Comparison of ENCODE assay signal across 8 cellular contexts in the genomic region with DNA sequence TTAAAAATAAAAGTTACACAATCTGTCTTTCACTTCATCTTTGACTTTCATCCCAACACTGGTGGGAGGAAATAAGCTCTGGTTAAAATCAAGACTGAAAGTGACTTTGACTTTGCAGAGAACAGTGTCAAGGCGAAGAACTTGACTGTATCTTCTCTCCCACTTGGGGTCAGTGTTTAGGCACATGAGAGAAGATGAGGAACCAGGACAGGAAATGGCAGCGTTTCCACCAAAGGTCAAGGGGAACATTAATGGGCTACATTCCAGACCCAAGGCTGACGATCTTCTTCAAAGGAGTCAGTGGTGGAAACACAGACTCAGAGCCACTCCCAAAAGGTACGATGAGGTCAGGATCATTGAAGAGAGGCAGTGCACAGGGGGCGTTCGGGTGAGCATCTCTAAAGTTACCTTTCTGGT.
DNase-seq lines count a peak whose midpoint lies in the region; ATAC-seq and TF ChIP-seq lines count a peak whose summit lies in the region.

No MANE protein-coding gene starts in this region.

- peak; percentile 60 for ATAC-seq in HG03095 (IDR thresholded peaks at IDR 0.05; ENCODE audit: unreplicated experiment)
- ATAC-seq in PC-3 = peak; percentile 28; the same call in 1 of the 2 replicates
- ATAC-seq in HG02840 (IDR thresholded peaks at IDR 0.05; ENCODE audit: low FRiP score, unreplicated experiment) = no peak

- in situ Hi-C loops in GM13977 (cut with MboI; ENCODE audit: low pct_unique_long_range_greater_than_20kb, low sequenced_read_pairs, unreplicated experiment) = loop anchor here (25.0 kb wide), 1 partner anchor 602 kb away; a partner anchor contains a TSS

- H3K4me2 ChIP-seq in PC-3 (ENCODE audit: low read length) (peak overlapping the region; percentile 61), neural cell (ENCODE audit: low read length) (no peak overlapping the region)

- H3K9ac ChIP-seq in PC-3 (ENCODE audit: low read length) (no peak overlapping the region), neural cell (ENCODE audit: low read length) (no peak overlapping the region)

- H3F3A ChIP-seq in PC-3 (ENCODE audit: low read length, unreplicated experiment) = no peaks in the 10 kb centered on the region
- H3F3A ChIP-seq in neural cell (ENCODE audit: insufficient read depth, low read length, poor library complexity, severe bottlenecking) = no peaks in the 10 kb centered on the region

- POLR2A ChIA-PET in PC-3 (lab: Charles Lee; ENCODE audit: unreplicated experiment) = interaction anchor here (0.6 kb wide), 1 partner anchor 39 kb away, joined by 6 read pairs; no protein-coding TSS in a partner anchor

- intact Hi-C loops in PC-3 (cut with micrococcal nuclease) (no loop called here), posterior cingulate gyrus (cut with DNase I) (loop anchor here (5.0 kb wide), 1 partner anchor 612 kb away; no protein-coding TSS in a partner anchor)

- H3K27ac ChIP-seq in PC-3 (ENCODE audit: low read length) = no peak overlapping the region
- no peak overlapping the region for H3K27ac ChIP-seq in neural cell (ENCODE audit: low read length)

- BruUV-seq in PC-3 (replicated peaks; lab: Mats Ljungman, UMichigan) = no TSS peak

- TF ChIP-seq CTCF in GM13977 (IDR thresholded peaks at IDR 0.05; ENCODE audit: extremely low read depth, insufficient read depth, missing control alignments) (peak; percentile 50), PC-3 (conservative IDR thresholded peaks at IDR 0.05; ENCODE audit: low read depth, low read length) (peak; percentile 54), epithelial cell of proximal tubule (conservative IDR thresholded peaks at IDR 0.05; ENCODE audit: low read depth, low read length) (peak; percentile 53), neural cell (IDR thresholded peaks at IDR 0.05; ENCODE audit: poor library complexity, severe bottlenecking) (peak; percentile 42)

- CTCF ChIA-PET in PC-3 (lab: Charles Lee) = interaction anchor here (0.6 to 0.7 kb wide), 2 partner anchors 444 to 609 kb away, joined by 3 to 4 read pairs; no protein-coding TSS in a partner anchor

- H3K4me1 ChIP-seq in PC-3 (ENCODE audit: insufficient read depth, low read length) = peaks cover 26% of the 10 kb centered on the region

- DNase-seq in GM13977 (ENCODE audit: low spot score) (peak; percentile 21), PC-3 (peak; percentile 64), epithelial cell of proximal tubule (ENCODE audit: low read depth) (no peak), posterior cingulate gyrus (no peak)
- DNase-seq in stimulated activated CD4-positive, alpha-beta T cell treated with anti-CD3 and anti-CD28 coated beads, Interleukin-15, amount 100 ng/mL, for 24 hours = no peak

- H4K20me1 ChIP-seq in PC-3 (ENCODE audit: low read length) = no peaks in the 10 kb centered on the region
- H4K20me1 ChIP-seq in neural cell (ENCODE audit: insufficient read depth) = no peaks in the 10 kb centered on the region

- H3K36me3 ChIP-seq in PC-3 (ENCODE audit: low read depth, low read length) (no peaks in the 10 kb centered on the region), neural cell (ENCODE audit: insufficient read depth, low read length) (no peaks in the 10 kb centered on the region)

- H3K79me2 ChIP-seq in PC-3 (ENCODE audit: low read length) (no peaks in the 10 kb centered on the region), neural cell (replicated peaks; ENCODE audit: insufficient read depth, low read length) (no peaks in the 10 kb centered on the region)

- no peaks in the 10 kb centered on the region for H3K9me3 ChIP-seq in PC-3 (ENCODE audit: low read length)
- H3K9me3 ChIP-seq in neural cell (ENCODE audit: low read length) = no peaks in the 10 kb centered on the region

- TF ChIP-seq RAD21 in neural cell (conservative IDR thresholded peaks at IDR 0.05) = peak; percentile 62

- H3K27me3 ChIP-seq in PC-3 (ENCODE audit: low read length) (no peaks in the 10 kb centered on the region), neural cell (ENCODE audit: insufficient read depth, low read depth, low read length) (no peaks in the 10 kb centered on the region)

- H3K4me3 ChIP-seq in PC-3 (ENCODE audit: low read length) = no peak overlapping the region
- H3K4me3 ChIP-seq in epithelial cell of proximal tubule (ENCODE audit: low read depth, low read length) = no peak overlapping the region
- no peak overlapping the region for H3K4me3 ChIP-seq in neural cell (ENCODE audit: low read length)

- no peak for TF ChIP-seq EP300 in neural cell (conservative IDR thresholded peaks at IDR 0.05; ENCODE audit: poor library complexity, severe bottlenecking)

- H2AFZ ChIP-seq in PC-3 (ENCODE audit: low read length) = no peak overlapping the region
- no peak overlapping the region for H2AFZ ChIP-seq in neural cell (ENCODE audit: low read depth, low read length)

- H3K9me2 ChIP-seq in PC-3 (replicated peaks; ENCODE audit: low read length) = no peaks in the 10 kb centered on the region
- no peaks in the 10 kb centered on the region for H3K9me2 ChIP-seq in neural cell (ENCODE audit: insufficient read depth, low read length)

TF ChIP-seq in neural cell, 6 proteins besides CTCF, POLR2A, EP300 and RAD21:
- no peak for TF ChIP-seq EZH2 (IDR thresholded peaks at IDR 0.05; ENCODE audit: borderline replicate concordance, insufficient read depth, low read length, poor library complexity, severe bottlenecking)
- no peak for TF ChIP-seq POLR2AphosphoS5 (IDR thresholded peaks at IDR 0.05)
- TF ChIP-seq SMC3 (conservative IDR thresholded peaks at IDR 0.05; ENCODE audit: poor library complexity) = peak; percentile 60
- TF ChIP-seq, protein P1, sequence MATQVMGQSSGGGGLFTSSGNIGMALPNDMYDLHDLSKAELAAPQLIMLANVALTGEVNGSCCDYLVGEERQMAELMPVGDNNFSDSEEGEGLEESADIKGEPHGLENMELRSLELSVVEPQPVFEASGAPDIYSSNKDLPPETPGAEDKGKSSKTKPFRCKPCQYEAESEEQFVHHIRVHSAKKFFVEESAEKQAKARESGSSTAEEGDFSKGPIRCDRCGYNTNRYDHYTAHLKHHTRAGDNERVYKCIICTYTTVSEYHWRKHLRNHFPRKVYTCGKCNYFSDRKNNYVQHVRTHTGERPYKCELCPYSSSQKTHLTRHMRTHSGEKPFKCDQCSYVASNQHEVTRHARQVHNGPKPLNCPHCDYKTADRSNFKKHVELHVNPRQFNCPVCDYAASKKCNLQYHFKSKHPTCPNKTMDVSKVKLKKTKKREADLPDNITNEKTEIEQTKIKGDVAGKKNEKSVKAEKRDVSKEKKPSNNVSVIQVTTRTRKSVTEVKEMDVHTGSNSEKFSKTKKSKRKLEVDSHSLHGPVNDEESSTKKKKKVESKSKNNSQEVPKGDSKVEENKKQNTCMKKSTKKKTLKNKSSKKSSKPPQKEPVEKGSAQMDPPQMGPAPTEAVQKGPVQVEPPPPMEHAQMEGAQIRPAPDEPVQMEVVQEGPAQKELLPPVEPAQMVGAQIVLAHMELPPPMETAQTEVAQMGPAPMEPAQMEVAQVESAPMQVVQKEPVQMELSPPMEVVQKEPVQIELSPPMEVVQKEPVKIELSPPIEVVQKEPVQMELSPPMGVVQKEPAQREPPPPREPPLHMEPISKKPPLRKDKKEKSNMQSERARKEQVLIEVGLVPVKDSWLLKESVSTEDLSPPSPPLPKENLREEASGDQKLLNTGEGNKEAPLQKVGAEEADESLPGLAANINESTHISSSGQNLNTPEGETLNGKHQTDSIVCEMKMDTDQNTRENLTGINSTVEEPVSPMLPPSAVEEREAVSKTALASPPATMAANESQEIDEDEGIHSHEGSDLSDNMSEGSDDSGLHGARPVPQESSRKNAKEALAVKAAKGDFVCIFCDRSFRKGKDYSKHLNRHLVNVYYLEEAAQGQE (IDR thresholded peaks at IDR 0.05; ENCODE audit: borderline replicate concordance) = no peak
- no peak for TF ChIP-seq TAF1 (IDR thresholded peaks at IDR 0.05; ENCODE audit: low read depth)

Comparison
In these comparisons a context has a peak if more than half of its experiments do, and no peak if none do; other contexts are left out.
1. DNase-seq: peak in GM13977 (single experiment) and PC-3 (single experiment); none in epithelial cell of proximal tubule (single experiment), stimulated activated CD4-positive, alpha-beta T cell treated with anti-CD3 and anti-CD28 coated beads, Interleukin-15, amount 100 ng/mL, for 24 hours (single experiment) and posterior cingulate gyrus (0 of 10).
2. Peak in every context shown above with its lines, with median percentiles within 50 percentile points of each other: CTCF ChIP-seq.